Comparison of ENCODE assay signal across 8 cellular contexts in genomic region chr15:77495806-77496589, GRCh38.
DNase-seq lines count a peak whose midpoint lies in the region; ATAC-seq, FAIRE-seq and TF ChIP-seq lines count a peak whose summit lies in the region.

No MANE protein-coding gene starts in this region.

- FAIRE-seq in GM19239 (lab: Jason Lieb, UNC), result no peak

- peak overlapping the region; percentile 57 to 96 (median 90) for H3K27ac ChIP-seq in heart left ventricle
- peak overlapping the region; percentile 77 for H3K27ac ChIP-seq in fibroblast of lung (ENCODE audit: insufficient read depth, low read length)
- H3K27ac ChIP-seq in osteoblast (ENCODE audit: low read depth, low read length), result peak overlapping the region; percentile 74

- peak overlapping the region in 4 of 12 donors; percentile 8 to 35 (median 18) for H3K4me3 ChIP-seq in heart left ventricle
- peak overlapping the region in 1 of 4 experiments; percentile 17 for H3K4me3 ChIP-seq in fibroblast of lung (replicated peaks in 1 of 4; ENCODE audit: control extremely low read depth in 1 of 4, insufficient read depth in 1 of 4, low read depth in 3 of 4, low read length in 4 of 4)
- H3K4me3 ChIP-seq in osteoblast (ENCODE audit: insufficient read depth, low read length), result peak overlapping the region; percentile 24

- DNase-seq in heart left ventricle, result peak in 4 of 5 donors; percentile 52 to 75 (median 60)
- no peak for DNase-seq in Right ventricle myocardium inferior (ENCODE audit: missing footprints)
- DNase-seq in fibroblast of lung (ENCODE audit: low read depth in 2 of 2), result peak; percentile 36 to 54
- DNase-seq in osteoblast (ENCODE audit: insufficient read length, low spot score, missing footprints), result peak; percentile 57
- no peak for DNase-seq in SKM-1 treated with dmso at 0.1 percent for 144 hours (lab: John Stamatoyannopoulos, UW; ENCODE audit: unreplicated experiment)
- DNase-seq in GM19239 (ENCODE audit: insufficient read length, low spot score), result no peak
- no peak for DNase-seq in T-helper 1 cell

- H3K9me3 ChIP-seq in heart left ventricle (no peaks in the 10 kb centered on the region), fibroblast of lung (ENCODE audit: control insufficient read depth, insufficient read depth, low read depth, low read length) (no peaks in the 10 kb centered on the region), osteoblast (ENCODE audit: low read depth, low read length) (no peaks in the 10 kb centered on the region)

- H3K4me1 ChIP-seq in heart left ventricle, result peaks cover 3 to 82% (median 69%) of the 10 kb centered on the region in 12 donors
- peaks cover 28% of the 10 kb centered on the region for H3K4me1 ChIP-seq in fibroblast of lung (ENCODE audit: control insufficient read depth, extremely low read depth, insufficient read depth, low read length)
- H3K4me1 ChIP-seq in osteoblast (ENCODE audit: insufficient read depth, low read length), result peaks cover 43% of the 10 kb centered on the region

- H4K20me1 ChIP-seq in fibroblast of lung (ENCODE audit: control insufficient read depth, extremely low read depth, insufficient read depth, low read length) (no peaks in the 10 kb centered on the region), osteoblast (ENCODE audit: insufficient read depth, low read length) (no peaks in the 10 kb centered on the region)

- ATAC-seq in heart left ventricle, result peak in 2 of 4 donors; percentile 2 to 38
- ATAC-seq in Right ventricle myocardium inferior, result no peak
- no peak for ATAC-seq in GM18858 (IDR thresholded peaks at IDR 0.05; ENCODE audit: unreplicated experiment)

- H3K27me3 ChIP-seq in heart left ventricle (no peaks in the 10 kb centered on the region), fibroblast of lung (ENCODE audit: control insufficient read depth, insufficient read depth, low read length) (no peaks in the 10 kb centered on the region), osteoblast (ENCODE audit: insufficient read depth, low read length) (no peaks in the 10 kb centered on the region)

- TF ChIP-seq CTCF in heart left ventricle (IDR thresholded peaks at IDR 0.05) (no peak), fibroblast of lung (conservative IDR thresholded peaks at IDR 0.05 in 1 of 2, IDR thresholded peaks at IDR 0.05 in 1 of 2; ENCODE audit: low read depth in 1 of 2, low read length in 2 of 2) (no peak), osteoblast (IDR thresholded peaks at IDR 0.05; ENCODE audit: extremely low read depth, low read depth, low read length) (no peak)

- H3K4me2 ChIP-seq in fibroblast of lung (ENCODE audit: extremely low read depth, insufficient read depth, low read length) (peak overlapping the region; percentile 73), osteoblast (ENCODE audit: insufficient read depth, low read length) (peak overlapping the region; percentile 73)

- H3K79me2 ChIP-seq in fibroblast of lung (ENCODE audit: control insufficient read depth, insufficient read depth, low read length) (no peaks in the 10 kb centered on the region), osteoblast (ENCODE audit: insufficient read depth, low read length) (no peaks in the 10 kb centered on the region)

- WGBS in heart left ventricle, 4 donors, result 45 to 64% (median 63%) methylated on average over 11 of the region's 11 CpGs

- no peak for TF ChIP-seq POLR2A in heart left ventricle (IDR thresholded peaks at IDR 0.05)

- no peak overlapping the region for H3K9ac ChIP-seq in fibroblast of lung (ENCODE audit: insufficient read depth, low read length)

- H3K36me3 ChIP-seq in heart left ventricle, result no peaks in the 10 kb centered on the region
- no peaks in the 10 kb centered on the region for H3K36me3 ChIP-seq in fibroblast of lung (ENCODE audit: control insufficient read depth, insufficient read depth, low read length)
- no peaks in the 10 kb centered on the region for H3K36me3 ChIP-seq in osteoblast (ENCODE audit: insufficient read depth, low read length)

- intact Hi-C loops in heart left ventricle (cut with DNase I), result loop anchor here (2.0 to 5.0 kb wide), 10 partner anchors 46 to 379 kb away; partner anchors contain the start of genes HMG20A (in 5 of the 10) and PEAK1 (in 5 of the 10)
- intact Hi-C loops in Right ventricle myocardium inferior (cut with DNase I), result loop anchor here (1.0 to 2.0 kb wide), 4 partner anchors 47 to 377 kb away; partner anchors contain the start of genes HMG20A and PEAK1

- no peak overlapping the region for H2AFZ ChIP-seq in fibroblast of lung (ENCODE audit: low read length)
- H2AFZ ChIP-seq in osteoblast (ENCODE audit: low read length), result peak overlapping the region; percentile 5

Comparison
In these comparisons a context has a peak if more than half of its experiments do, and no peak if none do; other contexts are left out.
1. DNase-seq: peak in heart left ventricle (4 of 5), fibroblast of lung (2 of 2) and osteoblast (single experiment); none in Right ventricle myocardium inferior (single experiment), SKM-1 treated with dmso at 0.1 percent for 144 hours (single experiment), GM19239 (single experiment) and T-helper 1 cell (0 of 5).
2. Peak in every context shown above with its lines, with median percentiles within 50 percentile points of each other: H3K27ac ChIP-seq.